Comparison of ENCODE assay signal across 12 cellular contexts in genomic region chr17:38508570-38508950, GRCh38.
A peak's percentile ranks its signal among the peaks of the same experiment; 100 is the strongest.
DNase-seq lines count a peak whose midpoint lies in the region; ATAC-seq and TF ChIP-seq lines count a peak whose summit lies in the region.
"Had no signal": no experiment of that assay in that cellular context is flagged by ENCODE, and none has a peak within 500 bp of the region (broad histone marks: within the 10 kb centered on the region; RNA-seq: fewer than 3 reads in every experiment).

No MANE protein-coding gene starts in this region.

- H3K27ac Mint-ChIP-seq in CD4-positive, CD25-positive, alpha-beta regulatory T cell, result no peak overlapping the region
- H3K27ac Mint-ChIP-seq in HFFc6 (peak overlapping the region; percentile 97), natural killer cell (no peak overlapping the region)
- no peak overlapping the region for H3K27ac Mint-ChIP-seq in central memory CD8-positive, alpha-beta T cell (ENCODE audit: low read depth)
- H3K27ac Mint-ChIP-seq: activated T-helper 2 cell treated with anti-CD3 and anti-CD28 coated beads, Interferon-gamma antibody, Interleukin-2, Interleukin-4, amounts not matched to agents 10 μg/mL and 5 μg/mL and 100 μg/mL, durations not matched to agents 14 hours and 24 hours and 36 hours had no signal

- H3K9me3 Mint-ChIP-seq in CD4-positive, CD25-positive, alpha-beta regulatory T cell, result peaks cover 0 to under 1% (median 0%) of the 10 kb centered on the region in 7 donors
- H3K9me3 Mint-ChIP-seq in HFFc6 (peaks cover 7% of the 10 kb centered on the region), natural killer cell (no peaks in the 10 kb centered on the region)
- no peaks in the 10 kb centered on the region for H3K9me3 Mint-ChIP-seq in central memory CD8-positive, alpha-beta T cell
- H3K9me3 Mint-ChIP-seq: activated T-helper 2 cell treated with anti-CD3 and anti-CD28 coated beads, Interferon-gamma antibody, Interleukin-2, Interleukin-4, amounts not matched to agents 10 μg/mL and 5 μg/mL and 100 μg/mL, durations not matched to agents 14 hours and 24 hours and 36 hours had no signal

- H3K4me3 ChIP-seq in CD4-positive, CD25-positive, alpha-beta regulatory T cell (ENCODE audit: low read depth, low read length), result no peak overlapping the region
- H3K4me3 ChIP-seq: uterus had no signal

- H3K36me3 ChIP-seq in CD4-positive, CD25-positive, alpha-beta regulatory T cell (ENCODE audit: control insufficient read depth, insufficient read depth, low read length), result no peaks in the 10 kb centered on the region
- H3K36me3 ChIP-seq: uterus, WERI-Rb-1 had no signal

- no peak for ATAC-seq in CD4-positive, CD25-positive, alpha-beta regulatory T cell (ENCODE audit: low read depth in 2 of 2)
- ATAC-seq in central memory CD8-positive, alpha-beta T cell (replicated peaks; ENCODE audit: extremely low read depth, poor library complexity, severe bottlenecking), result no peak
- ATAC-seq in natural killer cell, result no peak

- H3K27me3 ChIP-seq in CD4-positive, CD25-positive, alpha-beta regulatory T cell (ENCODE audit: control insufficient read depth, insufficient read depth, low read length), result peaks cover 5% of the 10 kb centered on the region
- H3K27me3 ChIP-seq: uterus had no signal

- peak overlapping the region in 3 of 4 donors; percentile 9 to 72 (median 43) for H3K4me3 Mint-ChIP-seq in CD4-positive, CD25-positive, alpha-beta regulatory T cell
- peak overlapping the region; percentile 39 for H3K4me3 Mint-ChIP-seq in HFFc6
- H3K4me3 Mint-ChIP-seq in central memory CD8-positive, alpha-beta T cell, result peak overlapping the region; percentile 80
- peak overlapping the region; percentile 54 for H3K4me3 Mint-ChIP-seq in natural killer cell

- no peak for DNase-seq in CD4-positive, CD25-positive, alpha-beta regulatory T cell
- DNase-seq in HFFc6 (no peak), natural killer cell (no peak), DMS79 (lab: John Stamatoyannopoulos, UW) (no peak), DMS53 treated with DMSO at 0.1 percent for 48 hours (lab: John Stamatoyannopoulos, UW; ENCODE audit: unreplicated experiment) (no peak), GM19238 (ENCODE audit: insufficient read length, low spot score) (no peak)
- no peak for DNase-seq in central memory CD8-positive, alpha-beta T cell (ENCODE audit: low spot score in 2 of 2)
- no peak for DNase-seq in NK-92 treated with Interleukin-12 subunit alpha and Interleukin-12 subunit beta, amount 100 ng/mL, for 24 hours (lab: John Stamatoyannopoulos, UW)
- DNase-seq: NCI-H1436 treated with DMSO at 0.1 percent for 48 hours had no signal

- intact Hi-C loops in natural killer cell (cut with micrococcal nuclease), result no loop called here

- H3K27ac ChIP-seq in CD4-positive, CD25-positive, alpha-beta regulatory T cell (ENCODE audit: insufficient read depth, low read length, poor library complexity, severe bottlenecking), result no peak overlapping the region
- H3K27ac ChIP-seq: uterus had no signal

- H3K36me3 Mint-ChIP-seq in CD4-positive, CD25-positive, alpha-beta regulatory T cell, result peaks cover 3% of the 10 kb centered on the region
- H3K36me3 Mint-ChIP-seq in HFFc6 (ENCODE audit: low read depth) (peaks cover 28% of the 10 kb centered on the region), natural killer cell (no peaks in the 10 kb centered on the region)
- no peaks in the 10 kb centered on the region for H3K36me3 Mint-ChIP-seq in central memory CD8-positive, alpha-beta T cell (ENCODE audit: insufficient read depth)

- TF ChIP-seq CTCF in HFFc6 (IDR thresholded peaks at IDR 0.05), result no peak
- TF ChIP-seq CTCF in natural killer cell (IDR thresholded peaks at IDR 0.05), result no peak

- H3K27me3 Mint-ChIP-seq in CD4-positive, CD25-positive, alpha-beta regulatory T cell, result peaks cover 44% of the 10 kb centered on the region
- H3K27me3 Mint-ChIP-seq in HFFc6 (ENCODE audit: insufficient read depth) (peaks cover 46% of the 10 kb centered on the region), natural killer cell (ENCODE audit: low read depth in 2 of 2) (peaks cover 36 to 40% of the 10 kb centered on the region in 2 donors)
- peaks cover 48% of the 10 kb centered on the region for H3K27me3 Mint-ChIP-seq in central memory CD8-positive, alpha-beta T cell

- H3K9me3 ChIP-seq in CD4-positive, CD25-positive, alpha-beta regulatory T cell (ENCODE audit: control insufficient read depth in 2 of 2, low read length in 2 of 2), result no peaks in the 10 kb centered on the region
- H3K9me3 ChIP-seq: uterus had no signal

- H3K4me1 Mint-ChIP-seq in CD4-positive, CD25-positive, alpha-beta regulatory T cell, result peaks cover 0 to 16% (median 8%) of the 10 kb centered on the region in 4 donors
- H3K4me1 Mint-ChIP-seq in HFFc6 (ENCODE audit: low read depth) (peaks cover 46% of the 10 kb centered on the region), natural killer cell (peaks cover 7 to 16% of the 10 kb centered on the region in 2 donors)
- H3K4me1 Mint-ChIP-seq in central memory CD8-positive, alpha-beta T cell, result peaks cover 16% of the 10 kb centered on the region

- H3K4me1 ChIP-seq in CD4-positive, CD25-positive, alpha-beta regulatory T cell (ENCODE audit: control insufficient read depth, insufficient read depth, low read length, poor library complexity, severe bottlenecking), result peaks cover 13% of the 10 kb centered on the region
